In genomic region chrX:101659601-101660063, GRCh38 we compare ENCODE assay signal across 8 cellular contexts. TPM values are rescaled to one million over a fixed set of nuclear protein-coding genes. Genes with fewer than 3 reads are reported as not detected.
A peak's percentile ranks its signal among the peaks of the same experiment; 100 is the strongest.
DNase-seq lines count a peak whose midpoint lies in the region; ATAC-seq, FAIRE-seq and TF ChIP-seq lines count a peak whose summit lies in the region.

ARMCX2 (minus strand) TSS chrX:101659850; CDS start chrX:101657588, 2,262 bp downstream.

- H3K36me3 ChIP-seq in keratinocyte (ENCODE audit: control insufficient read depth in 2 of 2, extremely low read depth in 1 of 2, insufficient read depth in 2 of 2, low read length in 2 of 2) (no peaks in the 10 kb centered on the region), skeletal muscle satellite cell (ENCODE audit: insufficient read depth, low read length) (peaks cover 17% of the 10 kb centered on the region), Caco-2 (ENCODE audit: control insufficient read depth, insufficient read depth, low read length) (no peaks in the 10 kb centered on the region)

- H3K4me1 Mint-ChIP-seq in Caco-2 (ENCODE audit: low read depth, unreplicated experiment) = no peaks in the 10 kb centered on the region

- H3K9ac ChIP-seq in keratinocyte (ENCODE audit: control insufficient read depth, extremely low read depth, insufficient read depth, low read length) = peak within 1 kb of the TSS; percentile 58
- H3K9ac ChIP-seq in skeletal muscle satellite cell (ENCODE audit: low read depth, low read length) = peak within 1 kb of the TSS; percentile 83

- peaks cover 6% of the 10 kb centered on the region for H3K27me3 ChIP-seq in keratinocyte (ENCODE audit: control insufficient read depth, extremely low read depth, insufficient read depth, low read length)
- H3K27me3 ChIP-seq in skeletal muscle satellite cell (ENCODE audit: control insufficient read depth, insufficient read depth, low read length) = peaks cover 11% of the 10 kb centered on the region
- H3K27me3 ChIP-seq in Caco-2 (replicated peaks; ENCODE audit: control insufficient read depth, insufficient read depth, low read length) = no peaks in the 10 kb centered on the region

- TF ChIP-seq CTCF in GM12865 (IDR thresholded peaks at IDR 0.05; ENCODE audit: insufficient read depth, low read depth, low read length, missing control alignments) (no peak), choroid plexus epithelial cell (conservative IDR thresholded peaks at IDR 0.05; ENCODE audit: low read depth, low read length) (no peak), keratinocyte (optimal IDR thresholded peaks at IDR 0.05 in 1 of 3, IDR thresholded peaks at IDR 0.05 in 1 of 3, conservative IDR thresholded peaks at IDR 0.05 in 1 of 3; ENCODE audit: extremely low read depth in 1 of 3, insufficient read depth in 2 of 3, low read length in 3 of 3) (no peak), Caco-2 (IDR thresholded peaks at IDR 0.05; ENCODE audit: insufficient read depth in 1 of 2, low read depth in 1 of 2, low read length in 1 of 2, severe bottlenecking in 1 of 2, unreplicated experiment in 1 of 2) (no peak)

- peak within 1 kb of the TSS; percentile 80 for H2AFZ ChIP-seq in keratinocyte (ENCODE audit: control insufficient read depth, low read length)

- no peaks in the 10 kb centered on the region for H4K20me1 ChIP-seq in keratinocyte (ENCODE audit: control insufficient read depth, extremely low read depth, insufficient read depth, low read length)

- H3K9me1 ChIP-seq in keratinocyte (ENCODE audit: control insufficient read depth, extremely low read depth, insufficient read depth, low read length) = no peaks in the 10 kb centered on the region

- H3K4me2 ChIP-seq in keratinocyte (ENCODE audit: control insufficient read depth, extremely low read depth, insufficient read depth, low read depth, low read length) = peak within 1 kb of the TSS; percentile 64
- H3K4me2 ChIP-seq in skeletal muscle satellite cell (ENCODE audit: low read length) = peak within 1 kb of the TSS; percentile 80

- peak within 1 kb of the TSS; percentile 79 for H3K4me3 ChIP-seq in GM12865 (ENCODE audit: low read depth, low read length)
- H3K4me3 ChIP-seq in choroid plexus epithelial cell (ENCODE audit: low read depth, low read length) = peak within 1 kb of the TSS; percentile 71
- H3K4me3 ChIP-seq in keratinocyte (ENCODE audit: control insufficient read depth in 2 of 3, extremely low read depth in 1 of 3, insufficient read depth in 2 of 3, low read depth in 1 of 3, low read length in 3 of 3) = peak within 1 kb of the TSS; percentile 50 to 70 (median 58)
- H3K4me3 ChIP-seq in skeletal muscle satellite cell (ENCODE audit: low read length) = peak within 1 kb of the TSS; percentile 85
- no peak within 1 kb of the TSS for H3K4me3 ChIP-seq in Caco-2 (ENCODE audit: low read depth, low read length)

- no peaks in the 10 kb centered on the region for H3K4me1 ChIP-seq in keratinocyte (ENCODE audit: control insufficient read depth, extremely low read depth, insufficient read depth, low read length)
- H3K4me1 ChIP-seq in skeletal muscle satellite cell (ENCODE audit: control insufficient read depth, insufficient read depth, low read length) = peaks cover 6% of the 10 kb centered on the region
- no peaks in the 10 kb centered on the region for H3K4me1 ChIP-seq in Caco-2

- no peaks in the 10 kb centered on the region for H3K79me2 ChIP-seq in keratinocyte (ENCODE audit: control insufficient read depth, insufficient read depth, low read length)

- intact Hi-C loops in Caco-2 (cut with micrococcal nuclease; ENCODE audit: unreplicated experiment) = no loop called here

- H3K9me3 ChIP-seq in keratinocyte (ENCODE audit: control insufficient read depth, low read depth, low read length) (no peaks in the 10 kb centered on the region), skeletal muscle satellite cell (replicated peaks; ENCODE audit: low read length) (no peaks in the 10 kb centered on the region), Caco-2 (no peaks in the 10 kb centered on the region)

- H3K9me3 Mint-ChIP-seq in Caco-2 (ENCODE audit: unreplicated experiment) = no peaks in the 10 kb centered on the region

- ATAC-seq in HG02642 (IDR thresholded peaks at IDR 0.05; ENCODE audit: poor library complexity, unreplicated experiment) = peak; percentile 69

- DNase-seq in GM12865 (ENCODE audit: low read depth) (peak; percentile 63), NCI-H774 (lab: John Stamatoyannopoulos, UW) (peak; percentile 26), choroid plexus epithelial cell (ENCODE audit: low read depth) (peak; percentile 75), keratinocyte (ENCODE audit: low read depth, low spot score) (no peak), NCI-H446 treated with DMSO at 0.1 percent for 48 hours (lab: John Stamatoyannopoulos, UW) (no peak), Caco-2 (no peak)

- CTCF ChIA-PET in Caco-2 (lab: Charles Lee) = no interaction called here

- no peak within 1 kb of the TSS for H3K27ac Mint-ChIP-seq in Caco-2 (ENCODE audit: unreplicated experiment)

- H3K27ac ChIP-seq in keratinocyte (ENCODE audit: control insufficient read depth, insufficient read depth, low read length) = no peak within 1 kb of the TSS

- POLR2A ChIA-PET in Caco-2 (lab: Charles Lee) = no interaction called here

- H3K36me3 Mint-ChIP-seq in Caco-2 (ENCODE audit: insufficient read depth, unreplicated experiment) = no peaks in the 10 kb centered on the region

- H3K27me3 Mint-ChIP-seq in Caco-2 (ENCODE audit: insufficient read depth, unreplicated experiment) = peaks cover 9% of the 10 kb centered on the region

- H3K4me3 Mint-ChIP-seq in Caco-2 (ENCODE audit: unreplicated experiment) = no peak within 1 kb of the TSS

- no TSS peak for BruUV-seq in Caco-2 (replicated peaks; lab: Mats Ljungman, UMichigan)

- dilution Hi-C loops in keratinocyte (cut with MboI; ENCODE audit: extremely low pct_ligation_motif_present, low sequenced_read_pairs) = no loop called here

- FAIRE-seq in keratinocyte (lab: Jason Lieb, UNC) = no peak

RNA-seq across cellular contexts. Expression of gene ARMCX2, which starts in this region (rescaled TPM):
- 13.2 to 23.2 TPM (median 20.0 TPM) in 3 replicates for polyA plus RNA-seq in keratinocyte
- 2.7 TPM for polyA plus RNA-seq in keratinocyte (2011; ENCODE audit: low read depth)
- polyA plus RNA-seq in keratinocyte (2011; cell fraction: cytosol; rRNA removed) = 10.8 and 14.5 TPM in 2 replicates
- 34.2 and 36.0 TPM in 2 replicates for polyA plus RNA-seq in keratinocyte (2011; cell fraction: nucleus; rRNA removed)
- 8.5 and 16.2 TPM in 2 replicates for polyA plus RNA-seq in keratinocyte (2012; ENCODE audit: low replicate concordance)
- 9.8 to 15.2 TPM (median 15.1 TPM) in 3 replicates for polyA minus RNA-seq in keratinocyte
- 10.4 TPM for polyA minus RNA-seq in keratinocyte (2011; cell fraction: cytosol; rRNA and poly(A)+ RNA removed)
- 16.8 and 26.4 TPM in 2 replicates for polyA minus RNA-seq in keratinocyte (2011; cell fraction: nucleus; rRNA and poly(A)+ RNA removed)
- 34.3 and 50.2 TPM in 2 replicates for total RNA-seq in skeletal muscle satellite cell (2012; rRNA removed)
- not detected in 2 replicates for total RNA-seq in Caco-2 (2022)

Comparison
In these comparisons a context has a peak if more than half of its experiments do, and no peak if none do; other contexts are left out.
1. DNase-seq: peak in GM12865 (single experiment), NCI-H774 (single experiment) and choroid plexus epithelial cell (single experiment); none in keratinocyte (single experiment), NCI-H446 treated with DMSO at 0.1 percent for 48 hours (single experiment) and Caco-2 (0 of 2).